Comparison of ENCODE assay signal across 1 cellular context in genomic region chr7:150287815-150288214, GRCh38. TPM values are rescaled to one million over a fixed set of nuclear protein-coding genes. Genes with fewer than 3 reads are reported as not detected.
"Had no signal": no experiment of that assay in that cellular context is flagged by ENCODE, and none has a peak within 500 bp of the region (broad histone marks: within the 10 kb centered on the region; RNA-seq: fewer than 3 reads in every experiment).

No MANE protein-coding gene starts in this region.

RNA-seq across cellular contexts. Expression of gene RARRES2, which starts 53.6 kb away (rescaled TPM):
- polyA plus RNA-seq: immature natural killer cell had no signal
